ENCODE assay signal across 6 cellular contexts in the genomic region with DNA sequence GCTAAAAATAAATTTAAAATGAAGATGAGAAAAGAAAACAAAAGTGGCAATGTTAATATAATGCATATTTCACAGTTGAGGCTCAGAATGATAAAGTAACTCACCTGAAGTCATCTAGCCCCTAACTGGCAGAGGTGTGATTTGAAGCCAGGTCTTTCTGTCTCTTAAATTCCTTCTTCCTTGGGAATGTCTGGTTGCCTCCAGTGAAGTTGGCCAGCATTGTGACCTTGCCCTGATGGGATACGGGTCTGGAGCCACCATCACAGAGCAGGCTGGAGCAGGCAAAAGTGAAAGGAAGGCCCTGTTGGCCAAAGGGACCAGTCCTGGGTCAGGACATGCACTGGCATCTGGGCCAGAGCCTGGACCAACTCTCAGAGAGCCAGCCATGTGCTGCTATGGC.
"Had no signal": no experiment of that assay in that cellular context is flagged by ENCODE, and none has a peak within 500 bp of the region (broad histone marks: within the 10 kb centered on the region; RNA-seq: fewer than 3 reads in every experiment).

No MANE protein-coding gene starts in this region.

- H3K27ac ChIP-seq: HL-60 had no signal

- ATAC-seq: GM23338, HepG2 had no signal

- DNase-seq: H9, HCEC 1CT, KBM-7 had no signal

- H3K4me3 ChIP-seq: GM23338 had no signal

- H3K4me2 ChIP-seq: GM23338 had no signal

- H2AFZ ChIP-seq: GM23338 had no signal
